In genomic region chr2:230007931-230008707, GRCh38 we compare ENCODE assay signal across 9 cellular contexts.
DNase-seq lines count a peak whose midpoint lies in the region; ATAC-seq, FAIRE-seq and TF ChIP-seq lines count a peak whose summit lies in the region.
"Had no signal": no experiment of that assay in that cellular context is flagged by ENCODE, and none has a peak within 500 bp of the region (broad histone marks: within the 10 kb centered on the region; RNA-seq: fewer than 3 reads in every experiment).

No MANE protein-coding gene starts in this region.

- no peaks in the 10 kb centered on the region for H3K27me3 ChIP-seq in DND-41 (ENCODE audit: insufficient read depth, low read length, poor library complexity)

- H3K36me3 ChIP-seq in DND-41 (ENCODE audit: insufficient read depth, low read length) = no peaks in the 10 kb centered on the region

- ATAC-seq in DND-41 (ENCODE audit: insufficient read depth, low read depth) (peak; percentile 66), HG03469 (IDR thresholded peaks at IDR 0.05; ENCODE audit: unreplicated experiment) (peak; percentile 46)

- no peaks in the 10 kb centered on the region for H4K20me1 ChIP-seq in DND-41 (ENCODE audit: insufficient read depth, low read length)

- H3K79me2 ChIP-seq in DND-41 (ENCODE audit: insufficient read depth, low read length) = no peaks in the 10 kb centered on the region

- H3K27ac Mint-ChIP-seq in mesothelial cell of epicardium = no peak overlapping the region

- H3K9me3 ChIP-seq in DND-41 (ENCODE audit: insufficient read depth, low read length, severe bottlenecking) = no peaks in the 10 kb centered on the region

- no peaks in the 10 kb centered on the region for H3K9me3 Mint-ChIP-seq in mesothelial cell of epicardium

- H3K4me3 ChIP-seq in DND-41 (ENCODE audit: low read depth in 1 of 2, low read length in 2 of 2) = no peak overlapping the region

- H3K4me2 ChIP-seq in DND-41 (ENCODE audit: insufficient read depth, low read length) = no peak overlapping the region

- DNase-seq in DND-41 (peak; percentile 77), NOMO-1 treated with dmso at 0.1 percent for 144 hours (lab: John Stamatoyannopoulos, UW; ENCODE audit: unreplicated experiment) (peak; percentile 45), mesothelial cell of epicardium (ENCODE audit: low spot score in 2 of 2, unreplicated experiment in 2 of 2) (peak in 1 of 2 experiments; percentile 70), cerebellar nuclear complex (lab: John Stamatoyannopoulos, UW) (no peak)
- peak; percentile 51 to 84 (median 82) for DNase-seq in activated CD8-positive, alpha-beta memory T cell treated with anti-CD3 and anti-CD28 coated beads for 48 hours (ENCODE audit: low read depth in 2 of 3, low spot score in 2 of 3)
- DNase-seq in stimulated activated CD8-positive, alpha-beta memory T cell treated with anti-CD3 and anti-CD28 coated beads, Interleukin-15, amount 100 ng/mL, for 48 hours (ENCODE audit: low read depth in 2 of 2) = peak; percentile 45 to 52

- H3K4me1 Mint-ChIP-seq in mesothelial cell of epicardium = no peaks in the 10 kb centered on the region

- FAIRE-seq in endometrium (lab: Jason Lieb, UNC) = peak; percentile 61
- FAIRE-seq: colon had no signal

- no peak overlapping the region for H3K9ac ChIP-seq in DND-41 (ENCODE audit: low read depth, low read length)

- TF ChIP-seq CTCF in DND-41 (IDR thresholded peaks at IDR 0.05; ENCODE audit: borderline replicate concordance, extremely low read depth, low read length, poor library complexity, severe bottlenecking) (peak; percentile 84), mesothelial cell of epicardium (IDR thresholded peaks at IDR 0.05; ENCODE audit: unreplicated experiment) (peak; percentile 79)

- no peak overlapping the region for H3K27ac ChIP-seq in DND-41 (ENCODE audit: low read length)

- no peak overlapping the region for H3K4me3 Mint-ChIP-seq in mesothelial cell of epicardium

- H2AFZ ChIP-seq in DND-41 (ENCODE audit: low read depth, low read length) = no peak overlapping the region

- peaks cover 6% of the 10 kb centered on the region for H3K36me3 Mint-ChIP-seq in mesothelial cell of epicardium

- no peaks in the 10 kb centered on the region for H3K4me1 ChIP-seq in DND-41 (ENCODE audit: insufficient read depth, low read length)

- H3K27me3 Mint-ChIP-seq in mesothelial cell of epicardium (ENCODE audit: low read depth) = no peaks in the 10 kb centered on the region

Comparison
In these comparisons a context has a peak if more than half of its experiments do, and no peak if none do; other contexts are left out.
1. DNase-seq: peak in DND-41 (single experiment), NOMO-1 treated with dmso at 0.1 percent for 144 hours (single experiment), activated CD8-positive, alpha-beta memory T cell treated with anti-CD3 and anti-CD28 coated beads for 48 hours (3 of 3) and stimulated activated CD8-positive, alpha-beta memory T cell treated with anti-CD3 and anti-CD28 coated beads, Interleukin-15, amount 100 ng/mL, for 48 hours (2 of 2); none in cerebellar nuclear complex (0 of 2).